In genomic region chr3:179322481-179323196, GRCh38 we compare ENCODE assay signal across 7 cellular contexts. TPM values are rescaled to one million over a fixed set of nuclear protein-coding genes. Genes with fewer than 3 reads are reported as not detected.
DNase-seq lines count a peak whose midpoint lies in the region; ATAC-seq, FAIRE-seq and TF ChIP-seq lines count a peak whose summit lies in the region.

TSS of gene ZNF639 (plus strand) at chr3:179323031. CDS start at chr3:179328294, 5,263 bp downstream.

- peak within 1 kb of the TSS; percentile 85 for H3K27ac Mint-ChIP-seq in astrocyte (ENCODE audit: unreplicated experiment)

- H3K27me3 ChIP-seq in astrocyte (ENCODE audit: insufficient read depth, low read length): no peaks in the 10 kb centered on the region

- intact Hi-C loops in sciatic nerve (cut with DNase I): no loop called here

- DNase-seq in NCI-H1694 (lab: John Stamatoyannopoulos, UW) (peak; percentile 84), T-helper 22 cell (ENCODE audit: low read depth) (peak; percentile 79), astrocyte (ENCODE audit: low read depth) (peak; percentile 76), hippocampal formation (lab: John Stamatoyannopoulos, UW) (peak; percentile 61 to 68), sciatic nerve (ENCODE audit: low spot score) (peak; percentile 87)

- H3K9me3 ChIP-seq in astrocyte (ENCODE audit: insufficient read depth, low read depth, low read length): no peaks in the 10 kb centered on the region

- TF ChIP-seq CTCF in astrocyte (IDR thresholded peaks at IDR 0.05; ENCODE audit: insufficient read depth, low read depth, low read length): peak; percentile 44

- H3K9ac ChIP-seq in astrocyte (ENCODE audit: low read length): peak within 1 kb of the TSS; percentile 94

- H3K4me1 ChIP-seq in astrocyte (ENCODE audit: insufficient read depth, low read length): peaks cover 9% of the 10 kb centered on the region

- H3K4me2 ChIP-seq in astrocyte (ENCODE audit: low read length): peak within 1 kb of the TSS; percentile 99

- H2AFZ ChIP-seq in astrocyte (ENCODE audit: low read depth, low read length): peak within 1 kb of the TSS; percentile 99

- peak within 1 kb of the TSS; percentile 91 for H3K27ac ChIP-seq in astrocyte (ENCODE audit: low read depth, low read length)

- peaks cover 9% of the 10 kb centered on the region for H3K4me1 Mint-ChIP-seq in astrocyte (ENCODE audit: low read depth, unreplicated experiment)

- H3K27me3 Mint-ChIP-seq in astrocyte (ENCODE audit: low read depth, unreplicated experiment): peaks cover 1% of the 10 kb centered on the region

- no peaks in the 10 kb centered on the region for H3K36me3 ChIP-seq in astrocyte (ENCODE audit: insufficient read depth, low read length)

- peak within 1 kb of the TSS; percentile 82 for H3K4me3 ChIP-seq in astrocyte (ENCODE audit: insufficient read depth, low read depth, low read length)

- no peak for FAIRE-seq in astrocyte (lab: Jason Lieb, UNC)

- ATAC-seq in GM18505 (IDR thresholded peaks at IDR 0.05; ENCODE audit: unreplicated experiment) (peak; percentile 82), HG02885 (IDR thresholded peaks at IDR 0.05; ENCODE audit: poor library complexity, unreplicated experiment) (peak; percentile 72), sciatic nerve (peak; percentile 94)

- H4K20me1 ChIP-seq in astrocyte (ENCODE audit: insufficient read depth, low read length): peaks cover 22% of the 10 kb centered on the region

- no peaks in the 10 kb centered on the region for H3K9me3 Mint-ChIP-seq in astrocyte (ENCODE audit: unreplicated experiment)

- peaks cover 47% of the 10 kb centered on the region for H3K79me2 ChIP-seq in astrocyte (ENCODE audit: insufficient read depth, low read length)

- no peaks in the 10 kb centered on the region for H3K36me3 Mint-ChIP-seq in astrocyte (ENCODE audit: low read depth, unreplicated experiment)

- H3K4me3 Mint-ChIP-seq in astrocyte (ENCODE audit: unreplicated experiment): peak within 1 kb of the TSS; percentile 97

- TF ChIP-seq POLR2A in GM18505 (IDR thresholded peaks at IDR 0.05; ENCODE audit: borderline replicate concordance, extremely low read depth, insufficient read depth, insufficient read length): peak; percentile 70

RNA-seq across cellular contexts. Expression of gene ZNF639, which starts in this region (rescaled TPM):
- total RNA-seq in astrocyte: 34.4 and 36.1 TPM in 2 replicates
- total RNA-seq in sciatic nerve: 32.3 TPM

Comparison
In these comparisons a context has a peak if more than half of its experiments do, and no peak if none do; other contexts are left out.
1. Peak in every context shown above with its lines: DNase-seq, ATAC-seq, H3K4me3 ChIP-seq and H3K27ac ChIP-seq.